14 cellular contexts compared by ENCODE assay signal in the genomic region with DNA sequence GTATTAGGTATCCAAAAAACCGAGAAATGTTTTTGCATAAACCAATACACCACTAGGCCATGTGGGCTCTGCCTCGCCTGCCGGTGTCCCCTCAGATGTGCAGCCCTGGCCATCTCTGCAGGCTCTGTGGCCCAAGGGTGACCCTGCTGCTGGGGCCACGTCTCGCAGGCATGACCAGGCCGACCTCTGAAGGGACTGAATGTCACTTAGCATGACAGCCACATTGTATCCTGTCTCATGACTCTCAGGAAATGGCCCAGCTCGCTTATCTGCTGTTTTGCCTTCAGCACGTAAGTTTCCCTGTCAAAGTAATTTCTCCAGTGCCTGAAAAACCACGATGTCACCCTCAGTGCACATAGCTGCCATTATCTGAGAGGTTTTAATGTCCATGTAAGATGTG.
"Had no signal": no experiment of that assay in that cellular context is flagged by ENCODE, and none has a peak within 500 bp of the region (broad histone marks: within the 10 kb centered on the region; RNA-seq: fewer than 3 reads in every experiment).

No MANE protein-coding gene starts in this region.

- ATAC-seq: activated CD4-positive, CD25-positive, alpha-beta regulatory T cell treated with anti-CD3 and anti-CD28 coated beads, Interleukin-2, amount 50 U/mL, for 24 hours; activated T-cell treated with anti-CD3 and anti-CD28 coated beads, Interleukin-2, amount 50 U/mL, for 72 hours; esophagus mucosa; SK-N-SH treated with all-trans-retinoic acid at 6 μM for 48 hours had no signal

- H3K4me1 ChIP-seq: prostate gland, sigmoid colon had no signal

- H3K27me3 ChIP-seq: brain microvascular endothelial cell, sigmoid colon had no signal

- H3K4me3 ChIP-seq: prostate gland, sigmoid colon had no signal

- H3K36me3 ChIP-seq: brain microvascular endothelial cell, prostate gland, sigmoid colon had no signal

- DNase-seq: activated CD4-positive, alpha-beta memory T cell treated with anti-CD3 and anti-CD28 coated beads for 36 hours; activated CD8-positive, alpha-beta memory T cell treated with anti-CD3 and anti-CD28 coated beads, Interleukin-2, amount 50 U/mL, for 4 hours; activated gamma-delta T cell treated with Interleukin-2 at 50 U/mL for 16 hours; activated naive CD8-positive, alpha-beta T cell treated with anti-CD3 and anti-CD28 coated beads for 36 hours; activated T-cell treated with anti-CD3 and anti-CD28 coated beads, Interleukin-2, amount 50 U/mL, for 72 hours; brain microvascular endothelial cell; cerebellar nuclear complex; sigmoid colon; stimulated activated naive CD4-positive, alpha-beta T cell; trophoblast cell had no signal

- H3K9me3 ChIP-seq: prostate gland, sigmoid colon had no signal

- H3K27ac ChIP-seq: brain microvascular endothelial cell, prostate gland, sigmoid colon had no signal
